ENCODE assay signal across 31 cellular contexts in the genomic region with DNA sequence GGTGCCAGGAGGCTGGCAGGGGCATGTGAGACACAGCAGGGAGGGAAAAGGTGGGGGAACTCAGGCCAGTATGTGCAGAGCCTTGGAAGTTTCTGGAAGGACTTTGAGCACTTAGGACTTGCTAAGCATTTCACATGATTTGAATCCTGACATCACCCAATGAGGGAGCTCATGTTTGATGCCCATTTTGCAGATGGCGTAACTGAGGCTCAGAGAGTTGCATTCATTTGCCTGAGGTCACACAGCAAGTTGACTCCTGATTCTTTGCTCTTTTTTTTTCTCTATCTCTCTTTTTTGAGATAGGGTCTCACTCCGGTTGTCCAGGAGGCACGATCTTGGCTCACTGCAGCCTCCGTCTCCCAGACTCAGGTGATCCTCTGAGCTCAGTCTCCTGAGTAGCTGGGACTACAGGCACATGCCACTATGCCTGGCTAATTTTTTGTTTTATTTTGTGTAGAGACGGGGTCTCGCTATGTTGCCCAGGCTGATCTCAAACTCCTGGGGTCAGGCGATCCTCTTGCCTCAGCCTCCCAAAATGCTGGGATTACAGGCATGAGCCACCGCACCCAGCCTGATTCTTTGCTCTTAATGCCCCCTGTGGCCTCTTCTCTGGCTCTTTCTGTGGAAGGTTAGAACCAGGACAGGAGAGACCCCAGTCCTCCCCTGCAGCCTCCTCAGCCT.
"Had no signal": no experiment of that assay in that cellular context is flagged by ENCODE, and none has a peak within 500 bp of the region (broad histone marks: within the 10 kb centered on the region; RNA-seq: fewer than 3 reads in every experiment).

No MANE protein-coding gene starts in this region.

- DNase-seq: activated CD4-positive, alpha-beta T cell treated with anti-CD3 and anti-CD28 coated beads, Interleukin-2, amount 10 ng/mL, durations not matched to agents 24 days and 14 days; activated CD4-positive, alpha-beta T cell treated with anti-CD3 and anti-CD28 coated beads, Interleukin-2, amount 50 U/mL, for 4 hours; activated CD4-positive, CD25-positive, alpha-beta regulatory T cell; activated CD8-positive, alpha-beta T cell treated with anti-CD3 and anti-CD28 coated beads, Interleukin-2, amount 10 ng/mL, durations not matched to agents 7 days and 5 days; activated gamma-delta T cell; activated naive CD4-positive, alpha-beta T cell treated with Interleukin-2 at 50 U/mL for 16 hours; activated naive CD8-positive, alpha-beta T cell treated with anti-CD3 and anti-CD28 coated beads, Interleukin-2, amount 10 ng/mL, durations not matched to agents 7 days and 5 days; activated T-cell treated with anti-CD3 and anti-CD28 coated beads, Interleukin-2, amount 50 U/mL, for 24 hours; amygdala; Karpas-422; NCI-H1105; NCI-H1417 treated with DMSO at 0.1 percent for 48 hours; NCI-H187 treated with DMSO at 0.1 percent for 48 hours; NCI-H2081; NCI-H226; NCI-H446 treated with DMSO at 0.1 percent for 48 hours; NCI-H524; PC-9; SW 1271; T-helper 1 cell; T-helper 2 cell; T-helper 9 cell had no signal

- H3K4me3 Mint-ChIP-seq: activated CD4-positive, alpha-beta T cell treated with anti-CD3 and anti-CD28 coated beads, Interleukin-2, amount 10 ng/mL, durations not matched to agents 24 days and 14 days; activated CD8-positive, alpha-beta T cell treated with anti-CD3 and anti-CD28 coated beads, Interleukin-2, amount 10 ng/mL, durations not matched to agents 7 days and 5 days; activated naive CD4-positive, alpha-beta T cell treated with anti-CD3 and anti-CD28 coated beads, Interleukin-2, amount 50 U/mL, for 24 hours; activated naive CD8-positive, alpha-beta T cell treated with anti-CD3 and anti-CD28 coated beads, Interleukin-2, amount 10 ng/mL, durations not matched to agents 7 days and 5 days; activated T-cell treated with anti-CD3 and anti-CD28 coated beads, Interleukin-2, amount 50 U/mL, for 24 hours; central memory CD8-positive, alpha-beta T cell had no signal

- H2AFZ ChIP-seq: PC-9 had no signal

- H3K4me1 Mint-ChIP-seq: activated CD4-positive, alpha-beta T cell treated with anti-CD3 and anti-CD28 coated beads, Interleukin-2, amount 10 ng/mL, durations not matched to agents 24 days and 14 days; activated naive CD4-positive, alpha-beta T cell treated with anti-CD3 and anti-CD28 coated beads, Interleukin-2, amount 50 U/mL, for 24 hours; activated naive CD8-positive, alpha-beta T cell treated with anti-CD3 and anti-CD28 coated beads, Interleukin-2, amount 10 ng/mL, durations not matched to agents 7 days and 5 days; central memory CD8-positive, alpha-beta T cell had no signal

- H3K9me3 Mint-ChIP-seq: activated CD4-positive, alpha-beta T cell treated with anti-CD3 and anti-CD28 coated beads, Interleukin-2, amount 10 ng/mL, durations not matched to agents 24 days and 14 days; activated naive CD4-positive, alpha-beta T cell treated with anti-CD3 and anti-CD28 coated beads, Interleukin-2, amount 50 U/mL, for 24 hours; activated naive CD8-positive, alpha-beta T cell treated with anti-CD3 and anti-CD28 coated beads, Interleukin-2, amount 10 ng/mL, durations not matched to agents 7 days and 5 days; activated T-cell treated with anti-CD3 and anti-CD28 coated beads, Interleukin-2, amount 50 U/mL, for 24 hours; activated T-helper 2 cell treated with anti-CD3 and anti-CD28 coated beads, Interferon-gamma antibody, Interleukin-2, Interleukin-4, amounts not matched to agents 10 μg/mL and 5 μg/mL and 100 μg/mL, durations not matched to agents 14 hours and 24 hours and 36 hours; central memory CD8-positive, alpha-beta T cell had no signal

- H3K36me3 Mint-ChIP-seq: activated naive CD4-positive, alpha-beta T cell treated with anti-CD3 and anti-CD28 coated beads, Interleukin-2, amount 50 U/mL, for 24 hours; activated naive CD8-positive, alpha-beta T cell treated with anti-CD3 and anti-CD28 coated beads, Interleukin-2, amount 10 ng/mL, durations not matched to agents 7 days and 5 days had no signal

- H3K36me3 ChIP-seq: ascending aorta, cardiac muscle cell had no signal

- H3K4me2 ChIP-seq: PC-9 had no signal

- H3K27me3 Mint-ChIP-seq: activated CD4-positive, alpha-beta T cell treated with anti-CD3 and anti-CD28 coated beads, Interleukin-2, amount 10 ng/mL, durations not matched to agents 24 days and 14 days; central memory CD8-positive, alpha-beta T cell had no signal

- H3K4me1 ChIP-seq: ascending aorta had no signal

- H3K27ac ChIP-seq: ascending aorta, cardiac muscle cell, PC-9, RWPE1, VCaP had no signal

- FAIRE-seq: RCC 7860 had no signal

- ATAC-seq: activated CD8-positive, alpha-beta T cell treated with anti-CD3 and anti-CD28 coated beads, Interleukin-2, amount 10 ng/mL, durations not matched to agents 7 days and 5 days; Right ventricle myocardium inferior had no signal

- H3K4me3 ChIP-seq: ascending aorta, cardiac muscle cell, PC-9 had no signal

- H3K27me3 ChIP-seq: ascending aorta had no signal

- H3K9me3 ChIP-seq: ascending aorta had no signal

- H3K27ac Mint-ChIP-seq: activated CD4-positive, alpha-beta T cell treated with anti-CD3 and anti-CD28 coated beads, Interleukin-2, amount 10 ng/mL, durations not matched to agents 24 days and 14 days; activated CD8-positive, alpha-beta T cell treated with anti-CD3 and anti-CD28 coated beads, Interleukin-2, amount 10 ng/mL, durations not matched to agents 7 days and 5 days; activated naive CD4-positive, alpha-beta T cell treated with anti-CD3 and anti-CD28 coated beads, Interleukin-2, amount 50 U/mL, for 24 hours; activated naive CD8-positive, alpha-beta T cell treated with anti-CD3 and anti-CD28 coated beads, Interleukin-2, amount 10 ng/mL, durations not matched to agents 7 days and 5 days; activated T-cell treated with anti-CD3 and anti-CD28 coated beads, Interleukin-2, amount 50 U/mL, for 24 hours; activated T-helper 2 cell treated with anti-CD3 and anti-CD28 coated beads, Interferon-gamma antibody, Interleukin-2, Interleukin-4, amounts not matched to agents 10 μg/mL and 5 μg/mL and 100 μg/mL, durations not matched to agents 14 hours and 24 hours and 36 hours had no signal
